10 cellular contexts compared by ENCODE assay signal in the genomic region with DNA sequence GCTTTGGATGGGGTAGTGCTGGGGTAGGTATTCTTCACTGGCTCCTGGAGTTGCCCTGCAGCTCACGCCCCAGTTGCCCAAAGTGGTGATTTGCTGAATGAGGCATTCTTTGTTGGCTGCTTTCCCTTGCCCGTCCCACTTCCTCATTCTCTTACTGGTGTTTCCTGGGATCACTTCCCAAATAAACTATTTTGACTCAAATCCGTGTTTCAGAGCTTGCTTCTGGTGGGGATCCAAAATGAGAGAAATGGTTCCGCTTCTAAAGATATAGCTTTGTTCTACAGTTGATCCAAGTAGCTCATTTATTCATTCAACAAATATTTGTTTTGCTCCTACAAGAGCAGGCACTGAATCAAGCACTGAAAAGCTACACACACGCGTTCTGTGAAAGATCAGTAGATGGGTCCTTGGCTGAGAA.
A peak's percentile ranks its signal among the peaks of the same experiment; 100 is the strongest.
DNase-seq lines count a peak whose midpoint lies in the region; ATAC-seq and TF ChIP-seq lines count a peak whose summit lies in the region.
"Had no signal": no experiment of that assay in that cellular context is flagged by ENCODE, and none has a peak within 500 bp of the region (broad histone marks: within the 10 kb centered on the region; RNA-seq: fewer than 3 reads in every experiment).

No MANE protein-coding gene starts in this region.

- peak overlapping the region; percentile 63; the same call in 1 of the 2 replicates for H2AFZ ChIP-seq in GM23338

- H3K79me2 ChIP-seq in GM23338 (replicated peaks; ENCODE audit: insufficient read depth), result no peaks in the 10 kb centered on the region

- H3K4me1 ChIP-seq in GM23338 (ENCODE audit: insufficient read depth) (no peaks in the 10 kb centered on the region), right atrium auricular region (no peaks in the 10 kb centered on the region), skeletal muscle satellite cell (ENCODE audit: control insufficient read depth, insufficient read depth, low read length) (peaks cover 23% of the 10 kb centered on the region)

- POLR2A ChIA-PET in MCF 10A (lab: Yijun Ruan, JAX), result interaction anchor here (0.7 to 6.7 kb wide), 6 partner anchors 9 to 161 kb away, joined by 3 to 81 read pairs (median 9); no protein-coding TSS in a partner anchor
- POLR2A ChIA-PET in activated CD4-positive, alpha-beta memory T cell treated with anti-CD3 and anti-CD28 coated beads, Interleukin-2, amount 10 ng/mL, durations not matched to agents 7 days and 5 days (lab: Charles Lee), result no interaction called here
- POLR2A ChIA-PET in T-cell (lab: Charles Lee), result interaction anchor here in 1 of 2 donors (0.6 kb wide), 1 partner anchor 40 kb away, joined by 4 read pairs; no protein-coding TSS in a partner anchor

- H3F3A ChIP-seq in GM23338 (replicated peaks; ENCODE audit: low read depth), result 0 out of 2 replicates have a peak, but pooled peaks cover 3% of the 10 kb centered on the region

- H3K9ac ChIP-seq in skeletal muscle satellite cell (ENCODE audit: low read depth, low read length), result no peak overlapping the region

- no peaks in the 10 kb centered on the region for H3K27me3 ChIP-seq in GM23338 (ENCODE audit: insufficient read depth)
- H3K27me3 ChIP-seq in right atrium auricular region, result no peaks in the 10 kb centered on the region
- peaks cover 6% of the 10 kb centered on the region for H3K27me3 ChIP-seq in skeletal muscle satellite cell (ENCODE audit: control insufficient read depth, insufficient read depth, low read length)

- no peak overlapping the region for H3K4me3 Mint-ChIP-seq in GM23338
- H3K4me3 Mint-ChIP-seq in MCF 10A (ENCODE audit: unreplicated experiment), result peak overlapping the region; percentile 37
- no peak overlapping the region for H3K4me3 Mint-ChIP-seq in activated CD4-positive, alpha-beta memory T cell treated with anti-CD3 and anti-CD28 coated beads, Interleukin-2, amount 10 ng/mL, durations not matched to agents 7 days and 5 days
- no peak overlapping the region for H3K4me3 Mint-ChIP-seq in T-cell

- no peak overlapping the region for H3K27ac Mint-ChIP-seq in GM23338
- H3K27ac Mint-ChIP-seq in MCF 10A (ENCODE audit: low read depth, unreplicated experiment), result peak overlapping the region; percentile 84
- no peak overlapping the region for H3K27ac Mint-ChIP-seq in activated CD4-positive, alpha-beta memory T cell treated with anti-CD3 and anti-CD28 coated beads, Interleukin-2, amount 10 ng/mL, durations not matched to agents 7 days and 5 days
- no peak overlapping the region for H3K27ac Mint-ChIP-seq in T-cell

- H3K27ac ChIP-seq in GM23338 (ENCODE audit: low read depth), result no peak overlapping the region
- H3K27ac ChIP-seq in right atrium auricular region, result no peak overlapping the region

- CTCF ChIA-PET in MCF 10A (lab: Yijun Ruan, JAX), result interaction anchor here (0.5 to 4.0 kb wide), 12 partner anchors 13 to 255 kb away, joined by 3 to 49 read pairs (median 5); no protein-coding TSS in a partner anchor
- CTCF ChIA-PET in activated CD4-positive, alpha-beta memory T cell treated with anti-CD3 and anti-CD28 coated beads, Interleukin-2, amount 10 ng/mL, durations not matched to agents 7 days and 5 days (lab: Charles Lee), result no interaction called here
- CTCF ChIA-PET in T-cell (lab: Charles Lee), result no interaction called here

- H3K27me3 Mint-ChIP-seq in GM23338 (ENCODE audit: insufficient read depth, low read depth, poor library complexity), result peaks cover 2% of the 10 kb centered on the region
- H3K27me3 Mint-ChIP-seq in MCF 10A (ENCODE audit: insufficient read depth, unreplicated experiment), result no peaks in the 10 kb centered on the region
- H3K27me3 Mint-ChIP-seq in activated CD4-positive, alpha-beta memory T cell treated with anti-CD3 and anti-CD28 coated beads, Interleukin-2, amount 10 ng/mL, durations not matched to agents 7 days and 5 days, result no peaks in the 10 kb centered on the region
- peaks cover 9 to 11% of the 10 kb centered on the region in 2 donors for H3K27me3 Mint-ChIP-seq in T-cell

- H3K9me3 Mint-ChIP-seq in GM23338 (no peaks in the 10 kb centered on the region), MCF 10A (ENCODE audit: unreplicated experiment) (no peaks in the 10 kb centered on the region), T-cell (no peaks in the 10 kb centered on the region)
- H3K9me3 Mint-ChIP-seq in activated CD4-positive, alpha-beta memory T cell treated with anti-CD3 and anti-CD28 coated beads, Interleukin-2, amount 10 ng/mL, durations not matched to agents 7 days and 5 days, result no peaks in the 10 kb centered on the region

- peaks cover 10% of the 10 kb centered on the region; the same call in 1 of the 2 replicates for H3K9me2 ChIP-seq in GM23338 (ENCODE audit: insufficient read depth)

- no peak overlapping the region for H3K4me2 ChIP-seq in GM23338
- H3K4me2 ChIP-seq in skeletal muscle satellite cell (ENCODE audit: low read length), result peak overlapping the region; percentile 42

- H3K36me3 Mint-ChIP-seq in GM23338 (ENCODE audit: low read depth) (no peaks in the 10 kb centered on the region), MCF 10A (ENCODE audit: insufficient read depth, unreplicated experiment) (no peaks in the 10 kb centered on the region), T-cell (no peaks in the 10 kb centered on the region)
- H3K36me3 Mint-ChIP-seq in activated CD4-positive, alpha-beta memory T cell treated with anti-CD3 and anti-CD28 coated beads, Interleukin-2, amount 10 ng/mL, durations not matched to agents 7 days and 5 days (ENCODE audit: low read depth), result no peaks in the 10 kb centered on the region

- ATAC-seq in GM23338 (no peak), T-cell (replicated peaks in 1 of 4) (no peak)

- H3K4me3 ChIP-seq in GM23338 (no peak overlapping the region), right atrium auricular region (no peak overlapping the region), skeletal muscle satellite cell (ENCODE audit: low read length) (no peak overlapping the region)

- intact Hi-C loops in MCF 10A (cut with micrococcal nuclease), result no loop called here

- no TSS peak for BruUV-seq in MCF 10A (replicated peaks; lab: Mats Ljungman, UMichigan)

- TF ChIP-seq CTCF in GM23338 (conservative IDR thresholded peaks at IDR 0.05; ENCODE audit: low read depth in 2 of 2), result no peak
- no peak for TF ChIP-seq CTCF in MCF 10A (IDR thresholded peaks at IDR 0.05; ENCODE audit: unreplicated experiment)
- TF ChIP-seq CTCF in right atrium auricular region (IDR thresholded peaks at IDR 0.05), result no peak

- no peaks in the 10 kb centered on the region for H3K9me3 ChIP-seq in right atrium auricular region
- no peaks in the 10 kb centered on the region for H3K9me3 ChIP-seq in skeletal muscle satellite cell (replicated peaks; ENCODE audit: low read length)

- peaks cover 18% of the 10 kb centered on the region for H3K4me1 Mint-ChIP-seq in GM23338
- H3K4me1 Mint-ChIP-seq in MCF 10A (ENCODE audit: insufficient read depth, unreplicated experiment), result peaks cover 38% of the 10 kb centered on the region
- peaks cover 10% of the 10 kb centered on the region for H3K4me1 Mint-ChIP-seq in activated CD4-positive, alpha-beta memory T cell treated with anti-CD3 and anti-CD28 coated beads, Interleukin-2, amount 10 ng/mL, durations not matched to agents 7 days and 5 days
- peaks cover 0 to 2% (median 0%) of the 10 kb centered on the region in 3 donors for H3K4me1 Mint-ChIP-seq in T-cell

- no peak for DNase-seq in GM23338 (ENCODE audit: low spot score)
- DNase-seq in MCF 10A (ENCODE audit: unreplicated experiment), result peak; percentile 73
- peak; percentile 75 for DNase-seq in right atrium auricular region (ENCODE audit: low spot score)
- DNase-seq in GDM1 (lab: John Stamatoyannopoulos, UW), result no peak
- DNase-seq in activated CD4-positive, alpha-beta memory T cell treated with anti-CD3 and anti-CD28 coated beads, Interleukin-2, amount 10 ng/mL, durations not matched to agents 7 days and 5 days, result no peak
- DNase-seq in kidney glomerular epithelial cell (lab: John Stamatoyannopoulos, UW), result no peak
- DNase-seq in T-cell, result no peak
- DNase-seq: activated effector memory CD4-positive, alpha-beta T cell treated with anti-CD3 and anti-CD28 coated beads, Interleukin-2, amount 50 U/mL, for 16 hours; NCI-H1105 treated with DMSO at 0.1 percent for 48 hours had no signal

- no peaks in the 10 kb centered on the region for H4K20me1 ChIP-seq in GM23338 (replicated peaks; ENCODE audit: insufficient read depth)

- H3K36me3 ChIP-seq in GM23338 (ENCODE audit: insufficient read depth) (no peaks in the 10 kb centered on the region), right atrium auricular region (no peaks in the 10 kb centered on the region), skeletal muscle satellite cell (ENCODE audit: insufficient read depth, low read length) (no peaks in the 10 kb centered on the region)

TF ChIP-seq in GM23338, 12 proteins besides CTCF, POLR2A, EP300 and RAD21 (continues in another document):
- no peak for TF ChIP-seq JUNB (IDR thresholded peaks at IDR 0.05; ENCODE audit: unreplicated experiment)
- TF ChIP-seq ZNF331 (CRISPR knock-in tag; IDR thresholded peaks at IDR 0.05; ENCODE audit: low read depth), result no peak
- TF ChIP-seq EZH2phosphoT487 (IDR thresholded peaks at IDR 0.05; ENCODE audit: unreplicated experiment), result no peak
- TF ChIP-seq POLR2AphosphoS5 (IDR thresholded peaks at IDR 0.05; ENCODE audit: low read depth), result no peak
- TF ChIP-seq EZH2 (IDR thresholded peaks at IDR 0.05; ENCODE audit: low read depth, unreplicated experiment), result no peak

Comparison
In these comparisons a context has a peak if more than half of its experiments do, and no peak if none do; other contexts are left out.
1. DNase-seq: peak in MCF 10A (single experiment) and right atrium auricular region (single experiment); none in GM23338 (single experiment), GDM1 (single experiment), activated CD4-positive, alpha-beta memory T cell treated with anti-CD3 and anti-CD28 coated beads, Interleukin-2, amount 10 ng/mL, durations not matched to agents 7 days and 5 days (single experiment), kidney glomerular epithelial cell (single experiment) and T-cell (0 of 34).